In the genomic region with DNA sequence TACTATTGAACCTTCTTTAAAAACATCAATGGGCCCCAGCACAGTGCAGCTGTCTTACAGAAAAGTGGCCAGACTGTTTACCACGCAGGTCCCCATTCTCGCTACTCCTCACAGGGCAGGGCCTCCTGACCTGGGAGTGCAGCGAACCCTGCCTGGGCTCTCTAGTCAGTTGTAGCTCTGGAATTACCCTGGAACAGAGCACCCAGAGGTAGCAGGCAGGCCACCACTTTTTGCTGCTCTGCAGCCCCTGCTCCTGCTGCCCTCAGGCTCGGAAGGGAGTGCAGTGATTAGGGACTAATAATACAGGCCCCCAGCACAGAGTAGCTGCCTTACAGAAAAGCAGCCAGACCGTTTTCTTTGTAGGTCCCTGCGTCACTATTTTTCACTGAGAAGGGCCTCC, we compare ENCODE assay signal across 14 cellular contexts.
DNase-seq lines count a peak whose midpoint lies in the region; ATAC-seq and TF ChIP-seq lines count a peak whose summit lies in the region.
"Had no signal": no experiment of that assay in that cellular context is flagged by ENCODE, and none has a peak within 500 bp of the region (broad histone marks: within the 10 kb centered on the region; RNA-seq: fewer than 3 reads in every experiment).

No MANE protein-coding gene starts in this region.

- no peaks in the 10 kb centered on the region for H3K36me3 ChIP-seq in BLaER1 treated with 17β-estradiol and CSF1 and Interleukin-3, amounts not matched to agents 10 nM and 100 nM
- H3K36me3 ChIP-seq in RWPE2 (ENCODE audit: low read depth) = no peaks in the 10 kb centered on the region
- H3K36me3 ChIP-seq in lower lobe of right lung = no peaks in the 10 kb centered on the region

- DNase-seq in RWPE2 (ENCODE audit: low spot score) (peak; percentile 11), lower lobe of right lung (peak; percentile 8), erythroblast (lab: John Stamatoyannopoulos, UW) (no peak)
- DNase-seq in activated CD8-positive, alpha-beta memory T cell treated with anti-CD3 and anti-CD28 coated beads, Interleukin-2, amount 10 ng/mL, durations not matched to agents 7 days and 5 days = no peak
- DNase-seq: CD4-positive, alpha-beta T cell; DMS153; DMS79; GF-D8; HCEC 1CT had no signal

- TF ChIP-seq CTCF in RWPE2 (IDR thresholded peaks at IDR 0.05; ENCODE audit: poor library complexity, severe bottlenecking) (no peak), lower lobe of right lung (IDR thresholded peaks at IDR 0.05) (no peak)

- intact Hi-C loops in lower lobe of right lung (cut with DNase I) = no loop called here

- no peaks in the 10 kb centered on the region for H3K4me1 Mint-ChIP-seq in stimulated activated memory B cell treated with anti-CD40 and anti-IgM and Interleukin-4, amounts not matched to agents 10 μg/mL and 1 μg/mL and 100 μg/mL, for 72 hours
- no peaks in the 10 kb centered on the region for H3K4me1 Mint-ChIP-seq in activated CD8-positive, alpha-beta memory T cell treated with anti-CD3 and anti-CD28 coated beads, Interleukin-2, amount 10 ng/mL, durations not matched to agents 7 days and 5 days
- H3K4me1 Mint-ChIP-seq: B cell had no signal

- H3K4me2 ChIP-seq in BLaER1 treated with 17β-estradiol and CSF1 and Interleukin-3, amounts not matched to agents 10 nM and 100 nM = peak overlapping the region in 8 of 11 experiments; percentile 46 to 74 (median 57); a peak in 13 of 22 replicates

- H3K27me3 Mint-ChIP-seq in stimulated activated memory B cell treated with anti-CD40 and anti-IgM and Interleukin-4, amounts not matched to agents 10 μg/mL and 1 μg/mL and 100 μg/mL, for 72 hours = no peaks in the 10 kb centered on the region
- H3K27me3 Mint-ChIP-seq in activated CD8-positive, alpha-beta memory T cell treated with anti-CD3 and anti-CD28 coated beads, Interleukin-2, amount 10 ng/mL, durations not matched to agents 7 days and 5 days = no peaks in the 10 kb centered on the region
- H3K27me3 Mint-ChIP-seq: B cell; CD4-positive, alpha-beta T cell had no signal

- no peak overlapping the region for H3K4me3 ChIP-seq in BLaER1 treated with 17β-estradiol and CSF1 and Interleukin-3, amounts not matched to agents 10 nM and 100 nM
- no peak overlapping the region for H3K4me3 ChIP-seq in RWPE2 (ENCODE audit: severe bottlenecking)
- H3K4me3 ChIP-seq in lower lobe of right lung = no peak overlapping the region

- H3K4me1 ChIP-seq in BLaER1 treated with 17β-estradiol and CSF1 and Interleukin-3, amounts not matched to agents 10 nM and 100 nM = peaks cover 0 to 14% (median 13%) of the 10 kb centered on the region in 10 experiments; a peak in 16 of 20 replicates
- H3K4me1 ChIP-seq in RWPE2 (ENCODE audit: insufficient read depth, poor library complexity, severe bottlenecking) (no peaks in the 10 kb centered on the region), lower lobe of right lung (no peaks in the 10 kb centered on the region)

- H3K27ac ChIP-seq in BLaER1 treated with 17β-estradiol and CSF1 and Interleukin-3, amounts not matched to agents 10 nM and 100 nM = no peak overlapping the region
- no peak overlapping the region for H3K27ac ChIP-seq in RWPE2 (ENCODE audit: poor library complexity, severe bottlenecking)
- H3K27ac ChIP-seq in lower lobe of right lung = no peak overlapping the region
- H3K27ac ChIP-seq: C4-2B had no signal

- H3K27me3 ChIP-seq in BLaER1 treated with 17β-estradiol and CSF1 and Interleukin-3, amounts not matched to agents 10 nM and 100 nM = no peaks in the 10 kb centered on the region
- H3K27me3 ChIP-seq in RWPE2 (ENCODE audit: insufficient read depth, poor library complexity, severe bottlenecking) (no peaks in the 10 kb centered on the region), lower lobe of right lung (ENCODE audit: low read depth) (no peaks in the 10 kb centered on the region)

- CTCF ChIA-PET in activated CD8-positive, alpha-beta memory T cell treated with anti-CD3 and anti-CD28 coated beads, Interleukin-2, amount 10 ng/mL, durations not matched to agents 7 days and 5 days (lab: Charles Lee) = no interaction called here

- no peaks in the 10 kb centered on the region for H4K20me1 ChIP-seq in BLaER1 treated with 17β-estradiol and CSF1 and Interleukin-3, amounts not matched to agents 10 nM and 100 nM

- H3K4me3 Mint-ChIP-seq in stimulated activated memory B cell treated with anti-CD40 and anti-IgM and Interleukin-4, amounts not matched to agents 10 μg/mL and 1 μg/mL and 100 μg/mL, for 72 hours = no peak overlapping the region
- H3K4me3 Mint-ChIP-seq in activated CD8-positive, alpha-beta memory T cell treated with anti-CD3 and anti-CD28 coated beads, Interleukin-2, amount 10 ng/mL, durations not matched to agents 7 days and 5 days = no peak overlapping the region
- H3K4me3 Mint-ChIP-seq: B cell; CD4-positive, alpha-beta T cell had no signal

- no peaks in the 10 kb centered on the region for H3K36me3 Mint-ChIP-seq in stimulated activated memory B cell treated with anti-CD40 and anti-IgM and Interleukin-4, amounts not matched to agents 10 μg/mL and 1 μg/mL and 100 μg/mL, for 72 hours
- no peaks in the 10 kb centered on the region for H3K36me3 Mint-ChIP-seq in activated CD8-positive, alpha-beta memory T cell treated with anti-CD3 and anti-CD28 coated beads, Interleukin-2, amount 10 ng/mL, durations not matched to agents 7 days and 5 days

- ATAC-seq in RWPE2 (ENCODE audit: low read depth) (no peak), lower lobe of right lung (no peak)
- peak; percentile 24 for ATAC-seq in stimulated activated memory B cell treated with anti-CD40 and anti-IgM and Interleukin-4, amounts not matched to agents 10 μg/mL and 1 μg/mL and 100 μg/mL, for 72 hours
- no peak for ATAC-seq in activated CD8-positive, alpha-beta memory T cell treated with anti-CD3 and anti-CD28 coated beads, Interleukin-2, amount 10 ng/mL, durations not matched to agents 7 days and 5 days
- ATAC-seq in activated CD4-positive, CD25-positive, alpha-beta regulatory T cell treated with anti-CD3 and anti-CD28 coated beads, Interleukin-2, amount 50 U/mL, for 24 hours = no peak

- no peaks in the 10 kb centered on the region for H3K9me3 Mint-ChIP-seq in stimulated activated memory B cell treated with anti-CD40 and anti-IgM and Interleukin-4, amounts not matched to agents 10 μg/mL and 1 μg/mL and 100 μg/mL, for 72 hours
- peaks cover 2% of the 10 kb centered on the region for H3K9me3 Mint-ChIP-seq in activated CD8-positive, alpha-beta memory T cell treated with anti-CD3 and anti-CD28 coated beads, Interleukin-2, amount 10 ng/mL, durations not matched to agents 7 days and 5 days (ENCODE audit: low read depth)

- H3K27ac Mint-ChIP-seq in stimulated activated memory B cell treated with anti-CD40 and anti-IgM and Interleukin-4, amounts not matched to agents 10 μg/mL and 1 μg/mL and 100 μg/mL, for 72 hours = no peak overlapping the region
- H3K27ac Mint-ChIP-seq in activated CD8-positive, alpha-beta memory T cell treated with anti-CD3 and anti-CD28 coated beads, Interleukin-2, amount 10 ng/mL, durations not matched to agents 7 days and 5 days = no peak overlapping the region
- H3K27ac Mint-ChIP-seq: B cell; CD4-positive, alpha-beta T cell had no signal

- H3K9me3 ChIP-seq in BLaER1 treated with 17β-estradiol and CSF1 and Interleukin-3, amounts not matched to agents 10 nM and 100 nM (replicated peaks in 1 of 11) = no peaks in the 10 kb centered on the region
- H3K9me3 ChIP-seq in RWPE2 (ENCODE audit: severe bottlenecking) (no peaks in the 10 kb centered on the region), lower lobe of right lung (no peaks in the 10 kb centered on the region)

- no peak for TF ChIP-seq POLR2A in erythroblast (IDR thresholded peaks at IDR 0.05; ENCODE audit: low read length)

- no peak overlapping the region for H3K9ac ChIP-seq in BLaER1 treated with 17β-estradiol and CSF1 and Interleukin-3, amounts not matched to agents 10 nM and 100 nM

Comparison
In these comparisons a context has a peak if more than half of its experiments do, and no peak if none do; other contexts are left out.
1. DNase-seq: peak in RWPE2 (single experiment) and lower lobe of right lung (single experiment); none in activated CD8-positive, alpha-beta memory T cell treated with anti-CD3 and anti-CD28 coated beads, Interleukin-2, amount 10 ng/mL, durations not matched to agents 7 days and 5 days (single experiment) and erythroblast (0 of 2).